In the genomic region with DNA sequence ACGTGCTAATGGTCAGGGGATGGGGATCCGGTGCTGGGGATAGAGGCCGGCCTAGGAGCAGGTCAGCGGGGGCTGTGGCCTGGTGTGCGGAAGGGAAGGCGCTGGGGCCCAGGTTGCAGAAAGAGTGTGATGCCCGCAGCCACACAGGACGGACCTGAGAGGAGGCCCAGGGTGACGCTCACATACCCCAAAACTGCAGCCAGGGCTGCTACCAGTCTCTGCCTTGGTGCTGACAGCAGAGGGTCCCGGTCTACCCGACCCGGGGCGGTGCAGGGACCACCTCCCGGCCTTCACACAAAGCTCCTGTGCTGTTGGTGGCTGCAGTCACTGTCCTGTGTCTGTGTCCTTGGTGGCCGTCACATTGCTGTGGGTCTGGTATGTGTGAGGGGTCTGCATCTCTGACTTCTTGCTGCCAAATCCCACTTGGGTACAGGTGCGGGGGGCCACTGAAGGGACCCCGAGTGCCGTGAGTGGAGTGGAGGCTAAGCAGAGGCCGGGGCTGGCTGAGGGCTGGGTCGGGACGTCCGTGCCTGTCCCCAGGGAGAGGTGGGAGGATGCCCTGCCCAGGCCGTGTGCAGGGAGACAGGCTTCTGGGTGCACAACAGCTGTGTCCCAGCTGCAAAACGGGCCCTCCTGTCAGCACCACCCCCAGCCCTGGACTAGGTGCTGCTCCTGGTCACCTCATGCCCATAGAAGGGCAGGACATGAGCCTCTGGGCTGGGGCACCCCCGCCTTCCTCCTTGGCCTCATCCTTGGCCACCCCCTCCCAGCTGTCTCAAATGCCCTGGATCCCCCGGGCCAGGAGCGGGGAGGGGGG, we compare ENCODE assay signal across 11 cellular contexts. TPM values are rescaled to one million over a fixed set of nuclear protein-coding genes. Genes with fewer than 3 reads are reported as not detected.
DNase-seq lines count a peak whose midpoint lies in the region; ATAC-seq and TF ChIP-seq lines count a peak whose summit lies in the region.
"Had no signal": no experiment of that assay in that cellular context is flagged by ENCODE, and none has a peak within 500 bp of the region (broad histone marks: within the 10 kb centered on the region; RNA-seq: fewer than 3 reads in every experiment).

No MANE protein-coding gene starts in this region.

- H3K27me3 ChIP-seq in OCI-LY3 (ENCODE audit: low read depth, low read length) (no peaks in the 10 kb centered on the region), thyroid gland (no peaks in the 10 kb centered on the region)
- H3K27me3 ChIP-seq: left lung had no signal

- H3K79me2 ChIP-seq in OCI-LY3 (ENCODE audit: low read length), result peaks cover 81% of the 10 kb centered on the region

- H3K4me2 ChIP-seq in OCI-LY3 (ENCODE audit: low read length), result peak overlapping the region; percentile 79

- H3K4me1 ChIP-seq in OCI-LY3 (ENCODE audit: low read length) (peaks cover 71% of the 10 kb centered on the region), thyroid gland (peaks cover 3 to 4% of the 10 kb centered on the region in 2 donors)

- intact Hi-C loops in thyroid gland (cut with DNase I), result no loop called here

- H3K9me3 ChIP-seq in OCI-LY3 (ENCODE audit: insufficient read depth, low read length) (peaks cover 4% of the 10 kb centered on the region; the same call in 1 of the 2 replicates), thyroid gland (no peaks in the 10 kb centered on the region)
- H3K9me3 ChIP-seq: left lung had no signal

- TF ChIP-seq POLR2A in thyroid gland (IDR thresholded peaks at IDR 0.05), result no peak

- H3K9ac ChIP-seq in OCI-LY3 (ENCODE audit: low read length), result peak overlapping the region; percentile 95

- TF ChIP-seq CTCF in OCI-LY3 (IDR thresholded peaks at IDR 0.05; ENCODE audit: low read depth, low read length) (no peak), thyroid gland (IDR thresholded peaks at IDR 0.05) (no peak)

- 80 to 89% methylated on average over 15 to 22 of the region's 27 CpGs for WGBS in thyroid gland, 2 donors

- DNase-seq in NCI-H69 (lab: John Stamatoyannopoulos, UW) (no peak), MV-4-11 (lab: John Stamatoyannopoulos, UW) (no peak), thyroid gland (no peak)
- no peak for DNase-seq in stimulated activated CD4-positive, alpha-beta T cell treated with anti-CD3 and anti-CD28 coated beads, Interleukin-4, amount 100 ng/mL, for 24 hours

- H3K4me3 ChIP-seq in OCI-LY3 (ENCODE audit: low read length), result peak overlapping the region; percentile 95
- H3K4me3 ChIP-seq in skin epidermis, result peak overlapping the region; percentile 17 to 54 (median 42)
- no peak overlapping the region for H3K4me3 ChIP-seq in thyroid gland (replicated peaks in 1 of 3)

- H3K36me3 ChIP-seq in OCI-LY3 (replicated peaks; ENCODE audit: low read depth, low read length) (peaks cover 40% of the 10 kb centered on the region), thyroid gland (no peaks in the 10 kb centered on the region)
- H3K36me3 ChIP-seq: left lung had no signal

- peak; percentile 14 for ATAC-seq in GM18867 (IDR thresholded peaks at IDR 0.05; ENCODE audit: unreplicated experiment)
- ATAC-seq in HG02571 (IDR thresholded peaks at IDR 0.05; ENCODE audit: unreplicated experiment), result peak; percentile 31
- ATAC-seq: left lung had no signal

- peak overlapping the region; percentile 97 for H3K27ac ChIP-seq in OCI-LY3 (ENCODE audit: low read length)
- H3K27ac ChIP-seq in skin epidermis, result peak overlapping the region in 17 of 21 experiments; percentile 54 to 97 (median 85)
- H3K27ac ChIP-seq in thyroid gland, result no peak overlapping the region

- H4K20me1 ChIP-seq in OCI-LY3 (ENCODE audit: insufficient read depth, low read length), result peaks cover 52% of the 10 kb centered on the region

- no peak overlapping the region for H2AFZ ChIP-seq in OCI-LY3 (ENCODE audit: low read depth, low read length)

RNA-seq across cellular contexts. Expression of a gene that starts 1.5 kb away (rescaled TPM):
- 10 to 100 TPM in 2 of 4 donors, 1 to 10 TPM in 2; 6.7 to 26.1 (median 10.5) TPM for total RNA-seq in thyroid gland
- total RNA-seq: SK-MEL-5 had no signal

RNA-seq across cellular contexts. Expression of a gene that starts 15.6 kb away (rescaled TPM):
- total RNA-seq in thyroid gland, result not detected
- total RNA-seq: SK-MEL-5 had no signal

RNA-seq across cellular contexts. Expression of a gene that starts 19.6 kb away (rescaled TPM):
- not detected for total RNA-seq in thyroid gland
- total RNA-seq: SK-MEL-5 had no signal

RNA-seq across cellular contexts. Expression of a gene that starts 37.4 kb away (rescaled TPM):
- not detected for total RNA-seq in thyroid gland
- total RNA-seq: chondrocyte, left lung, SK-MEL-5 had no signal

Comparison
In these comparisons a context has a peak if more than half of its experiments do, and no peak if none do; other contexts are left out.
1. H3K27ac ChIP-seq: peak in OCI-LY3 (single experiment) and skin epidermis (17 of 21); none in thyroid gland (0 of 3).
2. H3K4me3 ChIP-seq: peak in OCI-LY3 (single experiment) and skin epidermis (7 of 7); none in thyroid gland (0 of 3).